In genomic region chr17:42153919-42154491, GRCh38 we compare ENCODE assay signal across 8 cellular contexts. TPM values are rescaled to one million over a fixed set of nuclear protein-coding genes. Genes with fewer than 3 reads are reported as not detected.
DNase-seq lines count a peak whose midpoint lies in the region; ATAC-seq, FAIRE-seq and TF ChIP-seq lines count a peak whose summit lies in the region.

No MANE protein-coding gene starts in this region.

- peak overlapping the region; percentile 89 for H2AFZ ChIP-seq in PC-9
- H2AFZ ChIP-seq in H1 (ENCODE audit: low read length) = no peak overlapping the region

- no peaks in the 10 kb centered on the region for H3K27me3 Mint-ChIP-seq in nephron (ENCODE audit: low read depth)

- H3K27me3 ChIP-seq in PC-9 (ENCODE audit: insufficient read depth, low read depth) (no peaks in the 10 kb centered on the region), H1 (replicated peaks in 1 of 4; ENCODE audit: control insufficient read depth in 3 of 4, extremely low read depth in 1 of 4, insufficient read depth in 3 of 4, low read length in 3 of 4) (no peaks in the 10 kb centered on the region)

- H2BK12ac ChIP-seq in H1 (ENCODE audit: low read depth, low read length) = no peak overlapping the region

- no peak overlapping the region for H2BK120ac ChIP-seq in H1 (replicated peaks; ENCODE audit: low read depth, low read length)

- DNase-seq in GM18507 (ENCODE audit: extremely low spot score, insufficient read length, low read depth) = no peak
- DNase-seq in PC-9 = no peak
- no peak for DNase-seq in H1 (ENCODE audit: low read depth in 1 of 2, low spot score in 2 of 2)
- DNase-seq in GDM1 (lab: John Stamatoyannopoulos, UW) = no peak

- peaks cover 20% of the 10 kb centered on the region for H3K4me1 Mint-ChIP-seq in nephron

- peak overlapping the region; percentile 7; the same call in 1 of the 2 replicates for H2BK5ac ChIP-seq in H1 (ENCODE audit: low read depth, low read length)

- no peaks in the 10 kb centered on the region for H3K9me2 ChIP-seq in PC-9 (ENCODE audit: insufficient read depth)

- peaks cover 5% of the 10 kb centered on the region for H3K79me1 ChIP-seq in H1 (ENCODE audit: low read depth, low read length)

- intact Hi-C loops in PC-9 (cut with micrococcal nuclease; ENCODE audit: unreplicated experiment) = no loop called here

- WGBS in H1 (ENCODE audit: extremely low coverage in 1 of 2, insufficient coverage in 1 of 2, insufficient read length in 1 of 2, insufficient replicate concordance in 2 of 2, low coverage in 1 of 2, low lambda C conversion rate in 2 of 2, missing lambda C conversion rate in 1 of 2), 2 experiments = 29% methylated on average over 8 of the region's 10 CpGs; no CpG with 5 or more reads in 1 of the 2 experiments

- no peak overlapping the region for H2BK20ac ChIP-seq in H1 (ENCODE audit: low read length)

- H2BK15ac ChIP-seq in H1 (ENCODE audit: low read length) = no peak overlapping the region

- H4K5ac ChIP-seq in H1 (ENCODE audit: insufficient read length, low read depth, low read length) = no peak overlapping the region

- no peak overlapping the region for H3K27ac ChIP-seq in PC-9
- no peak overlapping the region for H3K27ac ChIP-seq in H1 (ENCODE audit: low read depth, low read length)

- H3K4me2 ChIP-seq in PC-9 (peak overlapping the region; percentile 89), H1 (ENCODE audit: insufficient read depth in 1 of 2, low read depth in 2 of 2, low read length in 2 of 2) (peak overlapping the region; percentile 88 to 100)

- no peak overlapping the region for H4K8ac ChIP-seq in H1 (ENCODE audit: extremely low read depth, insufficient read depth, low read length)

- CTCF ChIA-PET in PC-9 (lab: Charles Lee) = interaction anchor here (0.6 kb wide), 1 partner anchor 70 kb away, joined by 4 read pairs; no protein-coding TSS in a partner anchor
- CTCF ChIA-PET in H1 (lab: Charles Lee; ENCODE audit: partially characterized antibody) = interaction anchor here (0.7 to 2.3 kb wide), 12 partner anchors 9 to 136 kb away, joined by 3 to 16 read pairs (median 4); partner anchors contain the start of gene KAT2A

- H4K91ac ChIP-seq in H1 (replicated peaks; ENCODE audit: insufficient read length, low read length) = peak overlapping the region; percentile 30

- H3K79me2 ChIP-seq in PC-9 (ENCODE audit: low read depth) (peaks cover 58% of the 10 kb centered on the region), H1 (ENCODE audit: control insufficient read depth in 1 of 2, insufficient read depth in 2 of 2, low read length in 2 of 2) (peaks cover 12 to 34% of the 10 kb centered on the region in 2 experiments)

- H3K4me1 ChIP-seq in PC-9 (replicated peaks; ENCODE audit: insufficient read depth) = peaks cover 7% of the 10 kb centered on the region; the same call in 1 of the 2 replicates
- H3K4me1 ChIP-seq in H1 (replicated peaks in 1 of 4; ENCODE audit: control insufficient read depth in 3 of 4, insufficient read depth in 4 of 4, low read length in 3 of 4) = peaks cover 6 to 18% (median 7%) of the 10 kb centered on the region in 4 experiments; a peak in 4 of 7 replicates

- no peak for TF ChIP-seq EP300 in H1 (IDR thresholded peaks at IDR 0.05; ENCODE audit: borderline replicate concordance in 1 of 2, low read depth in 2 of 2, low read length in 2 of 2)

- no peak for TF ChIP-seq POLR2A in H1 (IDR thresholded peaks at IDR 0.05; ENCODE audit: control extremely low read depth in 1 of 2, low read depth in 2 of 2, low read length in 2 of 2)

- POLR2A ChIA-PET in PC-9 (lab: Charles Lee; ENCODE audit: unreplicated experiment) = interaction anchor here (0.5 to 0.7 kb wide), 3 partner anchors 42 to 1625 kb away, joined by 3 to 5 read pairs (median 3); partner anchors contain the start of genes DUSP3 and STAT5A
- POLR2A ChIA-PET in H1 (lab: Charles Lee; ENCODE audit: partially characterized antibody) = interaction anchor here (0.9 to 1.3 kb wide), 8 partner anchors 9 to 138 kb away, joined by 3 to 5 read pairs (median 4); partner anchors contain the start of genes DNAJC7, KCNH4 and NKIRAS2

- H3K23ac ChIP-seq in H1 (ENCODE audit: insufficient read length) = no peak overlapping the region

- peak overlapping the region; percentile 97 for H3K4me3 ChIP-seq in PC-9
- H3K4me3 ChIP-seq in H1 (ENCODE audit: extremely low read depth in 1 of 4, insufficient read depth in 2 of 4, low read depth in 3 of 4, low read length in 4 of 4) = peak overlapping the region; percentile 64 to 93 (median 87)

- no peak overlapping the region for H3K4ac ChIP-seq in H1 (replicated peaks; ENCODE audit: insufficient read length, low read depth, low read length)

- TSS peak; percentile 46 for BruUV-seq in PC-9 (replicated peaks; lab: Mats Ljungman, UMichigan)

- no peaks in the 10 kb centered on the region for H3K9me3 ChIP-seq in PC-9 (ENCODE audit: insufficient read depth, low read depth)
- no peaks in the 10 kb centered on the region for H3K9me3 ChIP-seq in H1 (ENCODE audit: insufficient read depth in 2 of 2, low read depth in 1 of 2, low read length in 1 of 2)

- H3K9me3 Mint-ChIP-seq in nephron = no peaks in the 10 kb centered on the region

- no peaks in the 10 kb centered on the region for H3K36me3 ChIP-seq in PC-9 (ENCODE audit: low read depth)
- 0 out of 8 replicates have a peak, but pooled peaks cover 0 to 3% (median 0%) of the 10 kb centered on the region in 4 experiments for H3K36me3 ChIP-seq in H1 (ENCODE audit: control insufficient read depth in 2 of 4, insufficient read depth in 4 of 4, low read length in 3 of 4)

- H3K27ac Mint-ChIP-seq in nephron = peak overlapping the region; percentile 72 to 89 (median 82)

- no peak for ATAC-seq in GM21390 (IDR thresholded peaks at IDR 0.05; ENCODE audit: unreplicated experiment)
- no peak for ATAC-seq in GM19467 (IDR thresholded peaks at IDR 0.05; ENCODE audit: unreplicated experiment)
- no peak for ATAC-seq in GM19351 (IDR thresholded peaks at IDR 0.05; ENCODE audit: unreplicated experiment)

- no peak overlapping the region for H3K56ac ChIP-seq in H1 (replicated peaks; ENCODE audit: insufficient read length, low read depth, low read length)

- no peaks in the 10 kb centered on the region for H3K36me3 Mint-ChIP-seq in nephron (ENCODE audit: low read depth)

- peaks cover 15% of the 10 kb centered on the region for H3K23me2 ChIP-seq in H1 (ENCODE audit: low read depth, low read length)

- 0 out of 2 replicates have a peak, but pooled peaks cover 3% of the 10 kb centered on the region for H3F3A ChIP-seq in PC-9 (ENCODE audit: insufficient read depth, low read depth)

- H3K14ac ChIP-seq in H1 (ENCODE audit: insufficient read length) = no peak overlapping the region

- TF ChIP-seq CTCF in PC-9 (conservative IDR thresholded peaks at IDR 0.05) (no peak), H1 (IDR thresholded peaks at IDR 0.05; ENCODE audit: control extremely low read depth in 1 of 3, insufficient read depth in 1 of 3, low read depth in 1 of 3, low read length in 3 of 3) (no peak), nephron (IDR thresholded peaks at IDR 0.05; ENCODE audit: unreplicated experiment in 3 of 3) (no peak)

- peak overlapping the region; percentile 52 to 78 (median 68) for H3K9ac ChIP-seq in H1 (replicated peaks in 1 of 4; ENCODE audit: extremely low read depth in 1 of 4, low read depth in 3 of 4, low read length in 3 of 4)

- FAIRE-seq in GM18507 (lab: Jason Lieb, UNC) = peak; percentile 44
- no peak for FAIRE-seq in H1 (lab: Jason Lieb, UNC)

- H3K18ac ChIP-seq in H1 (ENCODE audit: extremely low read depth, low read length) = no peak overlapping the region

- peak overlapping the region; percentile 72; the same call in 1 of the 2 replicates for H2AK5ac ChIP-seq in H1 (ENCODE audit: low read depth, low read length)

- TF ChIP-seq RAD21 in H1 (IDR thresholded peaks at IDR 0.05 in 1 of 2, conservative IDR thresholded peaks at IDR 0.05 in 1 of 2; ENCODE audit: low read depth in 2 of 2, low read length in 2 of 2) = no peak

- H4K20me1 ChIP-seq in PC-9 (ENCODE audit: insufficient read depth) (peaks cover 15% of the 10 kb centered on the region), H1 (replicated peaks in 1 of 2; ENCODE audit: control insufficient read depth in 1 of 2, insufficient read depth in 2 of 2, low read length in 2 of 2) (peaks cover 0 to 9% of the 10 kb centered on the region in 2 experiments)

- H3K4me3 Mint-ChIP-seq in nephron = peak overlapping the region; percentile 87 to 95 (median 90)

RNA-seq across cellular contexts. Expression of gene RAB5C, which starts 0.8 kb away (rescaled TPM):
- 97.0 and 120 TPM in 2 replicates for total RNA-seq in PC-9 (2021)
- total RNA-seq in H1 (2021; fragmentation: NEBNext Ultra II Directional; extraction: Animal tissue kit (Norgen Biotek cat#: 25700)) = 67.1 and 67.7 TPM in 2 replicates
- 123 and 150 TPM in 2 replicates for polyA plus RNA-seq in H1 (2011; rRNA removed)
- 110 TPM for polyA plus RNA-seq in H1 (2011; cell fraction: cytosol; rRNA removed)
- 81.4 TPM for polyA plus RNA-seq in H1 (2011; cell fraction: nucleus; rRNA removed)
- 70.1 to 88.8 TPM (median 82.2 TPM) in 4 replicates for polyA plus RNA-seq in H1 (2012, experiment 1 of 2)
- 94.1 TPM for polyA plus RNA-seq in H1 (2012, experiment 2 of 2)
- polyA plus RNA-seq in H1 (2013, experiment 1 of 2) = 76.8 TPM
- 72.7 TPM for polyA plus RNA-seq in H1 (2013, experiment 2 of 2)
- 52.5 and 59.7 TPM in 2 replicates for polyA minus RNA-seq in H1 (2011; rRNA and poly(A)+ RNA removed)
- polyA minus RNA-seq in H1 (2011; cell fraction: cytosol; rRNA and poly(A)+ RNA removed) = 38.7 TPM
- 22.6 TPM for polyA minus RNA-seq in H1 (2011; cell fraction: nucleus; rRNA and poly(A)+ RNA removed)

RNA-seq across cellular contexts. Expression of gene KCNH4, which starts 26.9 kb away (rescaled TPM):
- total RNA-seq in PC-9 (2021) = not detected in 2 replicates
- total RNA-seq in H1 (2021; fragmentation: NEBNext Ultra II Directional; extraction: Animal tissue kit (Norgen Biotek cat#: 25700)) = 0.47 and 0.59 TPM in 2 replicates
- polyA plus RNA-seq in H1 (2011; rRNA removed) = 0.44 and 0.53 TPM in 2 replicates
- polyA plus RNA-seq in H1 (2011; cell fraction: cytosol; rRNA removed) = 0.40 TPM
- 1.4 TPM for polyA plus RNA-seq in H1 (2011; cell fraction: nucleus; rRNA removed)
- polyA plus RNA-seq in H1 (2012, experiment 1 of 2) = 0.13 to 0.37 TPM (median 0.26 TPM) in 4 replicates
- 0.17 TPM for polyA plus RNA-seq in H1 (2012, experiment 2 of 2)
- polyA plus RNA-seq in H1 (2013, experiment 1 of 2) = 0.41 TPM
- 0.46 TPM for polyA plus RNA-seq in H1 (2013, experiment 2 of 2)
- 0.59 and 0.69 TPM in 2 replicates for polyA minus RNA-seq in H1 (2011; rRNA and poly(A)+ RNA removed)
- polyA minus RNA-seq in H1 (2011; cell fraction: cytosol; rRNA and poly(A)+ RNA removed) = not detected
- 0.60 TPM for polyA minus RNA-seq in H1 (2011; cell fraction: nucleus; rRNA and poly(A)+ RNA removed)

RNA-seq across cellular contexts. Expression of gene HCRT, which starts 31.2 kb away (rescaled TPM):
- total RNA-seq in PC-9 (2021) = not detected in 2 replicates
- total RNA-seq in H1 (2021; fragmentation: NEBNext Ultra II Directional; extraction: Animal tissue kit (Norgen Biotek cat#: 25700)) = not detected in 2 replicates
- polyA plus RNA-seq in H1 (2011; rRNA removed) = not detected in 2 replicates
- not detected for polyA plus RNA-seq in H1 (2011; cell fraction: cytosol; rRNA removed)
- not detected for polyA plus RNA-seq in H1 (2011; cell fraction: nucleus; rRNA removed)
- polyA plus RNA-seq in H1 (2012, experiment 1 of 2) = not detected in 4 replicates
- polyA plus RNA-seq in H1 (2012, experiment 2 of 2) = not detected
- polyA plus RNA-seq in H1 (2013, experiment 1 of 2) = 0.22 TPM
- polyA plus RNA-seq in H1 (2013, experiment 2 of 2) = 0.28 TPM
- not detected in 2 replicates for polyA minus RNA-seq in H1 (2011; rRNA and poly(A)+ RNA removed)
- not detected for polyA minus RNA-seq in H1 (2011; cell fraction: cytosol; rRNA and poly(A)+ RNA removed)
- polyA minus RNA-seq in H1 (2011; cell fraction: nucleus; rRNA and poly(A)+ RNA removed) = not detected

RNA-seq across cellular contexts. Expression of gene HSPB9, which starts 31.4 kb away (rescaled TPM):
- 0.33 TPM in 1 of 2 replicates, not detected in the other for total RNA-seq in PC-9 (2021)
- 0.30 and 0.33 TPM in 2 replicates for total RNA-seq in H1 (2021; fragmentation: NEBNext Ultra II Directional; extraction: Animal tissue kit (Norgen Biotek cat#: 25700))
- 0.25 and 0.27 TPM in 2 replicates for polyA plus RNA-seq in H1 (2011; rRNA removed)
- 0.39 TPM for polyA plus RNA-seq in H1 (2011; cell fraction: cytosol; rRNA removed)
- polyA plus RNA-seq in H1 (2011; cell fraction: nucleus; rRNA removed) = 1.1 TPM
- 0.27 to 0.55 TPM (median 0.32 TPM) in 4 replicates for polyA plus RNA-seq in H1 (2012, experiment 1 of 2)
- 0.29 TPM for polyA plus RNA-seq in H1 (2012, experiment 2 of 2)
- polyA plus RNA-seq in H1 (2013, experiment 1 of 2) = 0.24 TPM
- 0.20 TPM for polyA plus RNA-seq in H1 (2013, experiment 2 of 2)
- polyA minus RNA-seq in H1 (2011; rRNA and poly(A)+ RNA removed) = 0.15 and 0.16 TPM in 2 replicates
- not detected for polyA minus RNA-seq in H1 (2011; cell fraction: cytosol; rRNA and poly(A)+ RNA removed)
- polyA minus RNA-seq in H1 (2011; cell fraction: nucleus; rRNA and poly(A)+ RNA removed) = 0.70 TPM

RNA-seq across cellular contexts. Expression of gene KAT2A, which starts 32.8 kb away (rescaled TPM):
- 42.1 and 47.6 TPM in 2 replicates for total RNA-seq in PC-9 (2021)
- 32.5 and 34.2 TPM in 2 replicates for total RNA-seq in H1 (2021; fragmentation: NEBNext Ultra II Directional; extraction: Animal tissue kit (Norgen Biotek cat#: 25700))
- polyA plus RNA-seq in H1 (2011; rRNA removed) = 40.1 and 52.5 TPM in 2 replicates
- 48.0 TPM for polyA plus RNA-seq in H1 (2011; cell fraction: cytosol; rRNA removed)
- polyA plus RNA-seq in H1 (2011; cell fraction: nucleus; rRNA removed) = 342 TPM
- polyA plus RNA-seq in H1 (2012, experiment 1 of 2) = 29.3 to 46.0 TPM (median 39.5 TPM) in 4 replicates
- 24.5 TPM for polyA plus RNA-seq in H1 (2012, experiment 2 of 2)
- polyA plus RNA-seq in H1 (2013, experiment 1 of 2) = 38.2 TPM
- 33.7 TPM for polyA plus RNA-seq in H1 (2013, experiment 2 of 2)
- 17.6 and 21.1 TPM in 2 replicates for polyA minus RNA-seq in H1 (2011; rRNA and poly(A)+ RNA removed)
- polyA minus RNA-seq in H1 (2011; cell fraction: cytosol; rRNA and poly(A)+ RNA removed) = 11.9 TPM
- 29.5 TPM for polyA minus RNA-seq in H1 (2011; cell fraction: nucleus; rRNA and poly(A)+ RNA removed)
